Comparison of ENCODE assay signal across 23 cellular contexts in the genomic region with DNA sequence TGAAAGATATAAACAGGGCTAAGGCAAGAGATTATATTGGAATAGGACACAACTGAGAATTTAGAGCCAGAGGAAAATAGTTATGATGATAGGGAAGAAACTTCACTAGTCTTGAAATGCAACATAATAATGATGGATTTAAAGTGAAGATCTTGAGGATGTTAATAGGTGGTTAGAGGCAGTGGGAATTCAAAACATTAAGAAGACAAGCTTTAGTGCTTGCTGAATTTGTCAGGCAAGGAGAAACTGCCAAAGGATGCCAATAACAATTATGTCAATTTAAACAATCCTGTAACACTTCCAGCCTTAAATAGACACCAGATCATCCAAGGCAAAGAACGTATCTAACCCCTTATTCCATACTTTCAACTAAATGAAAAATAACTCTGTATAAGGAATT.
A peak's percentile ranks its signal among the peaks of the same experiment; 100 is the strongest.
DNase-seq lines count a peak whose midpoint lies in the region; ATAC-seq and TF ChIP-seq lines count a peak whose summit lies in the region.
"Had no signal": no experiment of that assay in that cellular context is flagged by ENCODE, and none has a peak within 500 bp of the region (broad histone marks: within the 10 kb centered on the region; RNA-seq: fewer than 3 reads in every experiment).

No MANE protein-coding gene starts in this region.

- no peak for ATAC-seq in effector memory CD8-positive, alpha-beta T cell (replicated peaks)
- ATAC-seq: A549; CD8-positive, alpha-beta T cell; GM12878 had no signal

- TF ChIP-seq CTCF in neural cell (IDR thresholded peaks at IDR 0.05; ENCODE audit: poor library complexity, severe bottlenecking), result no peak

- H3K9ac ChIP-seq in neural cell (ENCODE audit: low read length), result no peak overlapping the region
- H3K9ac ChIP-seq: BLaER1 treated with 17β-estradiol and CSF1 and Interleukin-3, amounts not matched to agents 10 nM and 100 nM had no signal

- no peaks in the 10 kb centered on the region for H3K9me2 ChIP-seq in neural cell (ENCODE audit: insufficient read depth, low read length)

- TF ChIP-seq EP300 in neural cell (conservative IDR thresholded peaks at IDR 0.05; ENCODE audit: poor library complexity, severe bottlenecking), result peak; percentile 56

- no peaks in the 10 kb centered on the region for H3K9me3 ChIP-seq in neural cell (ENCODE audit: low read length)
- H3K9me3 ChIP-seq: A549; BLaER1 treated with 17β-estradiol and CSF1 and Interleukin-3, amounts not matched to agents 10 nM and 100 nM; Caco-2 had no signal

- H3K36me3 Mint-ChIP-seq in effector memory CD8-positive, alpha-beta T cell (ENCODE audit: insufficient read depth), result no peaks in the 10 kb centered on the region
- H3K36me3 Mint-ChIP-seq: CD8-positive, alpha-beta T cell had no signal

- no peak overlapping the region for H3K4me2 ChIP-seq in neural cell (ENCODE audit: low read length)
- H3K4me2 ChIP-seq: A549; BLaER1 treated with 17β-estradiol and CSF1 and Interleukin-3, amounts not matched to agents 10 nM and 100 nM had no signal

- H3K27me3 Mint-ChIP-seq in effector memory CD8-positive, alpha-beta T cell, result no peaks in the 10 kb centered on the region
- H3K27me3 Mint-ChIP-seq: B cell; CD4-positive, alpha-beta T cell had no signal

- no peaks in the 10 kb centered on the region for H3K36me3 ChIP-seq in neural cell (ENCODE audit: insufficient read depth, low read length)
- H3K36me3 ChIP-seq: BLaER1 treated with 17β-estradiol and CSF1 and Interleukin-3, amounts not matched to agents 10 nM and 100 nM had no signal

- H2AFZ ChIP-seq in neural cell (ENCODE audit: low read depth, low read length), result no peak overlapping the region

- H3K4me3 ChIP-seq in neural cell (ENCODE audit: low read length), result no peak overlapping the region
- H3K4me3 ChIP-seq: A549; BLaER1 treated with 17β-estradiol and CSF1 and Interleukin-3, amounts not matched to agents 10 nM and 100 nM; GM12878 had no signal

- H3K27me3 ChIP-seq in neural cell (ENCODE audit: insufficient read depth, low read depth, low read length), result no peaks in the 10 kb centered on the region
- H3K27me3 ChIP-seq: BLaER1 treated with 17β-estradiol and CSF1 and Interleukin-3, amounts not matched to agents 10 nM and 100 nM had no signal

- no peak overlapping the region for H3K4me3 Mint-ChIP-seq in effector memory CD8-positive, alpha-beta T cell
- H3K4me3 Mint-ChIP-seq: B cell; CD4-positive, alpha-beta T cell; CD8-positive, alpha-beta T cell had no signal

- no peak overlapping the region for H3K27ac Mint-ChIP-seq in effector memory CD8-positive, alpha-beta T cell
- H3K27ac Mint-ChIP-seq: B cell; CD4-positive, alpha-beta T cell; CD8-positive, alpha-beta T cell had no signal

- no peak for TF ChIP-seq RAD21 in neural cell (conservative IDR thresholded peaks at IDR 0.05)

- H4K20me1 ChIP-seq in neural cell (ENCODE audit: insufficient read depth), result no peaks in the 10 kb centered on the region
- H4K20me1 ChIP-seq: BLaER1 treated with 17β-estradiol and CSF1 and Interleukin-3, amounts not matched to agents 10 nM and 100 nM had no signal

- H3K9me3 Mint-ChIP-seq in effector memory CD8-positive, alpha-beta T cell, result peaks cover 2 to 9% of the 10 kb centered on the region in 2 donors
- H3K9me3 Mint-ChIP-seq: CD4-positive, alpha-beta T cell had no signal

- DNase-seq in NCI-H446 (lab: John Stamatoyannopoulos, UW), result peak; percentile 15 to 17
- DNase-seq in NCI-H446 treated with DMSO at 0.1 percent for 48 hours (lab: John Stamatoyannopoulos, UW), result no peak
- peak; percentile 25 for DNase-seq in NCI-H2227 (lab: John Stamatoyannopoulos, UW; ENCODE audit: unreplicated experiment)
- DNase-seq in NCI-H2196 (lab: John Stamatoyannopoulos, UW; ENCODE audit: unreplicated experiment), result no peak
- no peak for DNase-seq in effector memory CD8-positive, alpha-beta T cell
- DNase-seq: AML-193; Caco-2; CD4-positive, alpha-beta T cell; CD8-positive, alpha-beta T cell; DMS 273 treated with DMSO at 0.1 percent for 48 hours; DMS153; DMS53; DMS79; DND-41; EL; GDM1 had no signal

- no peak overlapping the region for H3K27ac ChIP-seq in neural cell (ENCODE audit: low read length)
- H3K27ac ChIP-seq: 22Rv1; A549; BLaER1 treated with 17β-estradiol and CSF1 and Interleukin-3, amounts not matched to agents 10 nM and 100 nM; C4-2B had no signal

- no peaks in the 10 kb centered on the region for H3F3A ChIP-seq in neural cell (ENCODE audit: insufficient read depth, low read length, poor library complexity, severe bottlenecking)

- no peaks in the 10 kb centered on the region for H3K79me2 ChIP-seq in neural cell (replicated peaks; ENCODE audit: insufficient read depth, low read length)

- no peaks in the 10 kb centered on the region for H3K4me1 Mint-ChIP-seq in effector memory CD8-positive, alpha-beta T cell (ENCODE audit: low read depth in 2 of 2)
- H3K4me1 Mint-ChIP-seq: B cell had no signal

TF ChIP-seq in neural cell, 6 proteins besides CTCF, POLR2A, EP300 and RAD21:
- TF ChIP-seq TAF1 (IDR thresholded peaks at IDR 0.05; ENCODE audit: low read depth), result no peak
- peak; percentile 60 for TF ChIP-seq POLR2AphosphoS5 (IDR thresholded peaks at IDR 0.05)
- TF ChIP-seq, protein P1, sequence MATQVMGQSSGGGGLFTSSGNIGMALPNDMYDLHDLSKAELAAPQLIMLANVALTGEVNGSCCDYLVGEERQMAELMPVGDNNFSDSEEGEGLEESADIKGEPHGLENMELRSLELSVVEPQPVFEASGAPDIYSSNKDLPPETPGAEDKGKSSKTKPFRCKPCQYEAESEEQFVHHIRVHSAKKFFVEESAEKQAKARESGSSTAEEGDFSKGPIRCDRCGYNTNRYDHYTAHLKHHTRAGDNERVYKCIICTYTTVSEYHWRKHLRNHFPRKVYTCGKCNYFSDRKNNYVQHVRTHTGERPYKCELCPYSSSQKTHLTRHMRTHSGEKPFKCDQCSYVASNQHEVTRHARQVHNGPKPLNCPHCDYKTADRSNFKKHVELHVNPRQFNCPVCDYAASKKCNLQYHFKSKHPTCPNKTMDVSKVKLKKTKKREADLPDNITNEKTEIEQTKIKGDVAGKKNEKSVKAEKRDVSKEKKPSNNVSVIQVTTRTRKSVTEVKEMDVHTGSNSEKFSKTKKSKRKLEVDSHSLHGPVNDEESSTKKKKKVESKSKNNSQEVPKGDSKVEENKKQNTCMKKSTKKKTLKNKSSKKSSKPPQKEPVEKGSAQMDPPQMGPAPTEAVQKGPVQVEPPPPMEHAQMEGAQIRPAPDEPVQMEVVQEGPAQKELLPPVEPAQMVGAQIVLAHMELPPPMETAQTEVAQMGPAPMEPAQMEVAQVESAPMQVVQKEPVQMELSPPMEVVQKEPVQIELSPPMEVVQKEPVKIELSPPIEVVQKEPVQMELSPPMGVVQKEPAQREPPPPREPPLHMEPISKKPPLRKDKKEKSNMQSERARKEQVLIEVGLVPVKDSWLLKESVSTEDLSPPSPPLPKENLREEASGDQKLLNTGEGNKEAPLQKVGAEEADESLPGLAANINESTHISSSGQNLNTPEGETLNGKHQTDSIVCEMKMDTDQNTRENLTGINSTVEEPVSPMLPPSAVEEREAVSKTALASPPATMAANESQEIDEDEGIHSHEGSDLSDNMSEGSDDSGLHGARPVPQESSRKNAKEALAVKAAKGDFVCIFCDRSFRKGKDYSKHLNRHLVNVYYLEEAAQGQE (IDR thresholded peaks at IDR 0.05; ENCODE audit: borderline replicate concordance), result peak; percentile 75
- TF ChIP-seq SMC3 (conservative IDR thresholded peaks at IDR 0.05; ENCODE audit: poor library complexity), result no peak
TF ChIP-seq in neural cell: peak in this region for 2.

Comparison
In these comparisons a context has a peak if more than half of its experiments do, and no peak if none do; other contexts are left out.
1. DNase-seq: peak in NCI-H446 (2 of 2) and NCI-H2227 (single experiment); none in NCI-H446 treated with DMSO at 0.1 percent for 48 hours (single experiment), NCI-H2196 (single experiment) and effector memory CD8-positive, alpha-beta T cell (0 of 3).